18 cellular contexts compared by ENCODE assay signal in genomic region chr10:131179386-131179785, GRCh38.
DNase-seq lines count a peak whose midpoint lies in the region; ATAC-seq and TF ChIP-seq lines count a peak whose summit lies in the region.
"Had no signal": no experiment of that assay in that cellular context is flagged by ENCODE, and none has a peak within 500 bp of the region (broad histone marks: within the 10 kb centered on the region; RNA-seq: fewer than 3 reads in every experiment).

No MANE protein-coding gene starts in this region.

- intact Hi-C loops in testis (cut with DNase I; ENCODE audit: low total_unique reads) (no loop called here), left lung (cut with DNase I) (no loop called here), PC-3 (cut with micrococcal nuclease) (no loop called here)

- H2BK12ac ChIP-seq in H9 (ENCODE audit: insufficient read length, low read depth, low read length) = no peak overlapping the region

- H3K79me1 ChIP-seq in H9 (ENCODE audit: insufficient read depth, low read depth, low read length, poor library complexity, severe bottlenecking) = no peaks in the 10 kb centered on the region

- peaks cover 0 to 2% of the 10 kb centered on the region in 2 experiments; a peak in 2 of 5 replicates for H3K9me3 Mint-ChIP-seq in H9

- TF ChIP-seq CTCF in H9 (conservative IDR thresholded peaks at IDR 0.05) = no peak
- TF ChIP-seq CTCF in parathyroid adenoma (IDR thresholded peaks at IDR 0.05) = no peak
- no peak for TF ChIP-seq CTCF in testis (IDR thresholded peaks at IDR 0.05)
- TF ChIP-seq CTCF in left lung (IDR thresholded peaks at IDR 0.05) = no peak
- TF ChIP-seq CTCF in PC-3 (conservative IDR thresholded peaks at IDR 0.05; ENCODE audit: low read depth, low read length) = no peak

- H3K27ac ChIP-seq in H9 (ENCODE audit: insufficient read length, low read depth, low read length) (no peak overlapping the region), parathyroid adenoma (no peak overlapping the region), testis (no peak overlapping the region), left lung (no peak overlapping the region), PC-3 (ENCODE audit: low read length) (no peak overlapping the region)
- H3K27ac ChIP-seq: C4-2B, HL-60 had no signal

- H2BK15ac ChIP-seq in H9 (ENCODE audit: low read depth, low read length) = no peak overlapping the region

- peak; percentile 15 for DNase-seq in H9
- peak; percentile 4 for DNase-seq in foreskin melanocyte
- DNase-seq in testis = peak; percentile 13
- DNase-seq in left lung = no peak
- DNase-seq in H4 (ENCODE audit: low spot score) = no peak
- no peak for DNase-seq in activated CD4-positive, alpha-beta T cell treated with anti-CD3 and anti-CD28 coated beads, Interleukin-2, amount 50 U/mL, for 48 hours
- DNase-seq in PC-3 = no peak
- DNase-seq: DMS79, HCEC 1CT, Kasumi-1, MG63, NCI-H1048, NCI-H446 treated with DMSO at 0.1 percent for 48 hours, SHP77, SK-N-SH had no signal

- H4K20me1 ChIP-seq in H9 (ENCODE audit: control insufficient read depth, insufficient read depth, insufficient read length) = peaks cover 3% of the 10 kb centered on the region
- H4K20me1 ChIP-seq in PC-3 (ENCODE audit: low read length) = no peaks in the 10 kb centered on the region

- POLR2A ChIA-PET in PC-3 (lab: Charles Lee; ENCODE audit: unreplicated experiment) = no interaction called here

- H3K4me3 ChIP-seq in parathyroid adenoma (ENCODE audit: low read depth, low read length) (no peak overlapping the region), testis (no peak overlapping the region), left lung (no peak overlapping the region), PC-3 (ENCODE audit: low read length) (no peak overlapping the region)
- H3K4me3 ChIP-seq: MG63 had no signal

- no peak overlapping the region for H2AFZ ChIP-seq in H9 (ENCODE audit: low read length)
- peak overlapping the region; percentile 14 for H2AFZ ChIP-seq in parathyroid adenoma
- no peak overlapping the region for H2AFZ ChIP-seq in PC-3 (ENCODE audit: low read length)

- no peak overlapping the region for H2BK5ac ChIP-seq in H9 (ENCODE audit: insufficient read length, low read length)

- ATAC-seq in left lung (no peak), PC-3 (no peak)

- H3K4me2 ChIP-seq in H9 (ENCODE audit: insufficient read depth, insufficient read length, low read length) (no peak overlapping the region), parathyroid adenoma (ENCODE audit: low read length) (no peak overlapping the region), PC-3 (ENCODE audit: low read length) (no peak overlapping the region)
- H3K4me2 ChIP-seq: SK-N-SH had no signal

- H3K9me2 ChIP-seq in PC-3 (replicated peaks; ENCODE audit: low read length) = no peaks in the 10 kb centered on the region
- H3K9me2 ChIP-seq: SK-N-SH had no signal

- H3K18ac ChIP-seq in H9 (ENCODE audit: insufficient read length, low read depth, low read length) = no peak overlapping the region

- no peak overlapping the region for H3K4ac ChIP-seq in H9 (ENCODE audit: low read depth, low read length)

- H3K9ac ChIP-seq in H9 (ENCODE audit: extremely low read depth, insufficient read length, low read length) (no peak overlapping the region), parathyroid adenoma (no peak overlapping the region), PC-3 (ENCODE audit: low read length) (no peak overlapping the region)
- H3K9ac ChIP-seq: SK-N-SH had no signal

- H3K4me1 ChIP-seq in H9 (ENCODE audit: insufficient read depth, low read length) = no peaks in the 10 kb centered on the region
- H3K4me1 ChIP-seq in parathyroid adenoma = peaks cover 10% of the 10 kb centered on the region
- H3K4me1 ChIP-seq in testis = peaks cover 10% of the 10 kb centered on the region
- no peaks in the 10 kb centered on the region for H3K4me1 ChIP-seq in left lung
- no peaks in the 10 kb centered on the region for H3K4me1 ChIP-seq in PC-3 (ENCODE audit: insufficient read depth, low read length)

- no peak overlapping the region for H3K4me3 Mint-ChIP-seq in H9

- H3T11ph ChIP-seq in H9 (ENCODE audit: low read length) = no peak overlapping the region

- H3K79me2 ChIP-seq in H9 (ENCODE audit: insufficient read depth, low read length) (no peaks in the 10 kb centered on the region), parathyroid adenoma (no peaks in the 10 kb centered on the region), PC-3 (ENCODE audit: low read length) (no peaks in the 10 kb centered on the region)

- no peaks in the 10 kb centered on the region for H3K27me3 Mint-ChIP-seq in H9 (ENCODE audit: low read depth)

- WGBS in H9 (ENCODE audit: extremely low coverage, insufficient read length, low lambda C conversion rate) = no CpG with 5 or more reads among the region's 12 CpGs
- 64 to 70% methylated on average over 12 of the region's 12 CpGs for WGBS in testis, 2 donors

- no TSS peak for BruUV-seq in PC-3 (replicated peaks; lab: Mats Ljungman, UMichigan)

- CTCF ChIA-PET in PC-3 (lab: Charles Lee) = no interaction called here

- no peak for TF ChIP-seq POLR2A in testis (IDR thresholded peaks at IDR 0.05)

- no peak overlapping the region for H4K8ac ChIP-seq in H9 (replicated peaks; ENCODE audit: insufficient read length, low read depth, low read length)

- H2AK5ac ChIP-seq in H9 (ENCODE audit: insufficient read length, low read length) = no peak overlapping the region

- H3K36me3 Mint-ChIP-seq in H9 (ENCODE audit: insufficient read depth in 1 of 3, low read depth in 3 of 3) = no peaks in the 10 kb centered on the region

- H3K4me1 Mint-ChIP-seq in H9 = peaks cover 3 to 17% of the 10 kb centered on the region in 2 experiments

- H3K23me2 ChIP-seq in H9 (ENCODE audit: insufficient read length, low read depth, low read length, poor library complexity, severe bottlenecking) = no peaks in the 10 kb centered on the region

- H4K91ac ChIP-seq in H9 (ENCODE audit: insufficient read length, low read depth, low read length) = no peak overlapping the region

- H3K27me3 ChIP-seq in H9 (ENCODE audit: insufficient read depth, low read length) = no peaks in the 10 kb centered on the region
- H3K27me3 ChIP-seq in parathyroid adenoma (ENCODE audit: control insufficient read depth, insufficient read depth, low read length) = no peaks in the 10 kb centered on the region
- H3K27me3 ChIP-seq in testis = no peaks in the 10 kb centered on the region
- H3K27me3 ChIP-seq in left lung = peaks cover 0 to 31% of the 10 kb centered on the region in 2 donors
- H3K27me3 ChIP-seq in PC-3 (ENCODE audit: low read length) = no peaks in the 10 kb centered on the region
- H3K27me3 ChIP-seq: MG63 had no signal

- no peaks in the 10 kb centered on the region for H3F3A ChIP-seq in PC-3 (ENCODE audit: low read length, unreplicated experiment)

- H2BK20ac ChIP-seq in H9 (ENCODE audit: low read depth, low read length, poor library complexity, severe bottlenecking) = no peak overlapping the region

- H3K23ac ChIP-seq in H9 (ENCODE audit: insufficient read length, low read depth, low read length) = no peak overlapping the region

- no peak overlapping the region for H3K27ac Mint-ChIP-seq in H9

- H3K14ac ChIP-seq in H9 (ENCODE audit: insufficient read depth, low read length) = no peak overlapping the region

- H3K36me3 ChIP-seq in parathyroid adenoma (ENCODE audit: control insufficient read depth, insufficient read depth, low read length) = no peaks in the 10 kb centered on the region
- H3K36me3 ChIP-seq in testis (ENCODE audit: low read depth, missing control alignments) = no peaks in the 10 kb centered on the region
- H3K36me3 ChIP-seq in left lung = no peaks in the 10 kb centered on the region
- no peaks in the 10 kb centered on the region for H3K36me3 ChIP-seq in PC-3 (ENCODE audit: low read depth, low read length)
- H3K36me3 ChIP-seq: MG63 had no signal

- H3K56ac ChIP-seq in H9 (ENCODE audit: insufficient read length, low read depth, low read length) = no peak overlapping the region

- H2BK120ac ChIP-seq in H9 (ENCODE audit: low read depth, low read length, poor library complexity, severe bottlenecking) = no peak overlapping the region

- H4K5ac ChIP-seq in H9 (ENCODE audit: insufficient read length, low read depth, low read length) = no peak overlapping the region

- no peaks in the 10 kb centered on the region for H3K9me3 ChIP-seq in H9 (ENCODE audit: control insufficient read depth, low read depth, low read length)
- H3K9me3 ChIP-seq in parathyroid adenoma (ENCODE audit: control insufficient read depth, low read length) = no peaks in the 10 kb centered on the region
- no peaks in the 10 kb centered on the region for H3K9me3 ChIP-seq in testis
- H3K9me3 ChIP-seq in left lung = peaks cover 0 to 8% of the 10 kb centered on the region in 2 donors
- no peaks in the 10 kb centered on the region for H3K9me3 ChIP-seq in PC-3 (ENCODE audit: low read length)
- H3K9me3 ChIP-seq: MG63, SK-N-SH had no signal

Comparison
In these comparisons a context has a peak if more than half of its experiments do, and no peak if none do; other contexts are left out.
1. DNase-seq: peak in H9 (single experiment), foreskin melanocyte (single experiment) and testis (single experiment); none in left lung (0 of 2), H4 (single experiment), activated CD4-positive, alpha-beta T cell treated with anti-CD3 and anti-CD28 coated beads, Interleukin-2, amount 50 U/mL, for 48 hours (0 of 2) and PC-3 (single experiment).